1 cellular context compared by ENCODE assay signal in the genomic region with DNA sequence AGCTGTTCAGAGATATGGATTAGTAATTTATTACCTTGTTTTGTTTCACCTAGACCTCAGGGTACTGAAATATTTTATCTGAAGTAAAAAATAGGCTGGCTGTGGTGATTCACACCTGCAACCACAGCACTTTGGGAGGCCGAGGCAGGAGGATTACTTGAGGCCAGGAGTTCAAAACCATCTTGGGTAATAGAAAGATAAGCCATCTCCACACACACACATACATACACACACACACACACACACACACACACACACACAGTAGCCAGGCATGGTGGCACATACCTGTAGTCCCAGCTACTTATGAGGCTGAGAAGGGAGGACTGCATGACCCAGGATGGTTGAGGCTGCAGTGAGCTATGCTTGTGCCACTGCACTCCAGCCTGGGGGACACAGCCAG.
TF ChIP-seq lines count a peak whose summit lies in the region.

No MANE protein-coding gene starts in this region.

TF ChIP-seq in GM12878, 131 proteins besides CTCF, POLR2A, EP300 and RAD21:
- peak; percentile 11; the same call in 1 of the 2 replicates for TF ChIP-seq RUNX3 (IDR thresholded peaks at IDR 0.05; ENCODE audit: low read length)
- TF ChIP-seq EED (IDR thresholded peaks at IDR 0.05; ENCODE audit: low read depth) = no peak
